ENCODE assay signal across 1 cellular context in the genomic region with DNA sequence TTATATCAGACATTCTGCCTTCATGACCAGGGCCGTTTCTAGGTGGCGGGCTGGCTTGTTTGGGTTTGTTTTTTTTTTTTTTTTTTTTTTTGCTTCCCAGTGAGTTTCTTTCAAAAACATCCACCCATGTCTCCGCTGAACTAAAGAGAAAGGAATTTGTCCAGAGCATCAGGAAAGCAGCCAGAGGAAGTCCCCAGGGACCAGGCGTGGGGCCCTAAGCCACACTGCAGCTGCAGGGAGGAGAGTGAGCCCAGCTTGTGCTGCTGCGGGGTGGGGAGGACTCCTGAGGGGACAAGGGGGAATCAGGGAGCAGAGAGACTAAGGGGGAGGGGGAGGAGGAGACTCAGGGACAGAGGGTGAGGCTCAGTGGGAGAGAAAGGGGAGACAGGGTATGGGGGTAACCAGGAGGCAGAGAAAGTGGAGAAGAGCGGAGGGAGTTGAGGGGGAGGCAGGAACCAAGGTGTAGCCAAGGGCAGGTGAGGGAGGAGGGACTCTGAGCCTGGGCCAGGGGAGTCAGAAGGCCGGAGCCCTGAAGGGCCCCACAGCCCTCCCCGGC.
TF ChIP-seq lines count a peak whose summit lies in the region.

No MANE protein-coding gene starts in this region.

TF ChIP-seq in HEK293, 187 proteins besides CTCF, POLR2A, EP300 and RAD21 (continued from another document):
- TF ChIP-seq, protein P1, sequence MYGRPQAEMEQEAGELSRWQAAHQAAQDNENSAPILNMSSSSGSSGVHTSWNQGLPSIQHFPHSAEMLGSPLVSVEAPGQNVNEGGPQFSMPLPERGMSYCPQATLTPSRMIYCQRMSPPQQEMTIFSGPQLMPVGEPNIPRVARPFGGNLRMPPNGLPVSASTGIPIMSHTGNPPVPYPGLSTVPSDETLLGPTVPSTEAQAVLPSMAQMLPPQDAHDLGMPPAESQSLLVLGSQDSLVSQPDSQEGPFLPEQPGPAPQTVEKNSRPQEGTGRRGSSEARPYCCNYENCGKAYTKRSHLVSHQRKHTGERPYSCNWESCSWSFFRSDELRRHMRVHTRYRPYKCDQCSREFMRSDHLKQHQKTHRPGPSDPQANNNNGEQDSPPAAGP (tag by site-specific recombination; IDR thresholded peaks at IDR 0.05): peak; percentile 95
- TF ChIP-seq ZNF514 (tag by site-specific recombination; IDR thresholded peaks at IDR 0.05): no peak
- no peak for TF ChIP-seq RBAK (tag by site-specific recombination; IDR thresholded peaks at IDR 0.05)
- TF ChIP-seq, protein P2, sequence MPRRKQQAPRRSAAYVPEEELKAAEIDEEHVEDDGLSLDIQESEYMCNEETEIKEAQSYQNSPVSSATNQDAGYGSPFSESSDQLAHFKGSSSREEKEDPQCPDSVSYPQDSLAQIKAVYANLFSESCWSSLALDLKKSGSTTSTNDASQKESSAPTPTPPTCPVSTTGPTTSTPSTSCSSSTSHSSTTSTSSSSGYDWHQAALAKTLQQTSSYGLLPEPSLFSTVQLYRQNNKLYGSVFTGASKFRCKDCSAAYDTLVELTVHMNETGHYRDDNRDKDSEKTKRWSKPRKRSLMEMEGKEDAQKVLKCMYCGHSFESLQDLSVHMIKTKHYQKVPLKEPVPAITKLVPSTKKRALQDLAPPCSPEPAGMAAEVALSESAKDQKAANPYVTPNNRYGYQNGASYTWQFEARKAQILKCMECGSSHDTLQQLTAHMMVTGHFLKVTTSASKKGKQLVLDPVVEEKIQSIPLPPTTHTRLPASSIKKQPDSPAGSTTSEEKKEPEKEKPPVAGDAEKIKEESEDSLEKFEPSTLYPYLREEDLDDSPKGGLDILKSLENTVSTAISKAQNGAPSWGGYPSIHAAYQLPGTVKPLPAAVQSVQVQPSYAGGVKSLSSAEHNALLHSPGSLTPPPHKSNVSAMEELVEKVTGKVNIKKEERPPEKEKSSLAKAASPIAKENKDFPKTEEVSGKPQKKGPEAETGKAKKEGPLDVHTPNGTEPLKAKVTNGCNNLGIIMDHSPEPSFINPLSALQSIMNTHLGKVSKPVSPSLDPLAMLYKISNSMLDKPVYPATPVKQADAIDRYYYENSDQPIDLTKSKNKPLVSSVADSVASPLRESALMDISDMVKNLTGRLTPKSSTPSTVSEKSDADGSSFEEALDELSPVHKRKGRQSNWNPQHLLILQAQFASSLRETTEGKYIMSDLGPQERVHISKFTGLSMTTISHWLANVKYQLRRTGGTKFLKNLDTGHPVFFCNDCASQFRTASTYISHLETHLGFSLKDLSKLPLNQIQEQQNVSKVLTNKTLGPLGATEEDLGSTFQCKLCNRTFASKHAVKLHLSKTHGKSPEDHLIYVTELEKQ (tag by site-specific recombination; IDR thresholded peaks at IDR 0.05; ENCODE audit: borderline replicate concordance): no peak
- TF ChIP-seq ZNF274 (IDR thresholded peaks at IDR 0.05; ENCODE audit: low read length): no peak
- TF ChIP-seq ZNF274 (tag by site-specific recombination; IDR thresholded peaks at IDR 0.05; ENCODE audit: borderline replicate concordance): no peak
- no peak for TF ChIP-seq ZNF48 (tag by site-specific recombination; IDR thresholded peaks at IDR 0.05)
- TF ChIP-seq ZNF155 (tag by site-specific recombination; IDR thresholded peaks at IDR 0.05): no peak
- TF ChIP-seq ZNF768 (tag by site-specific recombination; IDR thresholded peaks at IDR 0.05): no peak
- TF ChIP-seq KLF7 (tag by site-specific recombination; IDR thresholded peaks at IDR 0.05; ENCODE audit: borderline replicate concordance): peak; percentile 53; the same call in 1 of the 2 replicates
- TF ChIP-seq KLF1 (tag by site-specific recombination; IDR thresholded peaks at IDR 0.05): peak; percentile 61; the same call in 1 of the 2 replicates
- no peak for TF ChIP-seq SCRT1 (tag by site-specific recombination; IDR thresholded peaks at IDR 0.05; ENCODE audit: borderline replicate concordance)
- TF ChIP-seq GLIS1 (tag by site-specific recombination; IDR thresholded peaks at IDR 0.05): peak; percentile 97
- no peak for TF ChIP-seq BCL11B (tag by site-specific recombination; IDR thresholded peaks at IDR 0.05; ENCODE audit: low read depth)
- no peak for TF ChIP-seq ZNF302 (tag by site-specific recombination; IDR thresholded peaks at IDR 0.05; ENCODE audit: low read depth)
- no peak for TF ChIP-seq ZNF350 (tag by site-specific recombination; IDR thresholded peaks at IDR 0.05)
- no peak; the same call in 1 of the 2 replicates for TF ChIP-seq ZNF843 (tag by site-specific recombination; IDR thresholded peaks at IDR 0.05)
- no peak for TF ChIP-seq ZNF2 (tag by site-specific recombination; IDR thresholded peaks at IDR 0.05)
- TF ChIP-seq ZNF426 (tag by site-specific recombination; IDR thresholded peaks at IDR 0.05): no peak
- no peak for TF ChIP-seq ZNF707 (tag by site-specific recombination; IDR thresholded peaks at IDR 0.05)
- TF ChIP-seq ZNF776 (tag by site-specific recombination; IDR thresholded peaks at IDR 0.05; ENCODE audit: borderline replicate concordance): no peak
- TF ChIP-seq ZSCAN30 (tag by site-specific recombination; IDR thresholded peaks at IDR 0.05): no peak
- TF ChIP-seq ZNF555 (tag by site-specific recombination; conservative IDR thresholded peaks at IDR 0.05): no peak
- TF ChIP-seq, protein P3, sequence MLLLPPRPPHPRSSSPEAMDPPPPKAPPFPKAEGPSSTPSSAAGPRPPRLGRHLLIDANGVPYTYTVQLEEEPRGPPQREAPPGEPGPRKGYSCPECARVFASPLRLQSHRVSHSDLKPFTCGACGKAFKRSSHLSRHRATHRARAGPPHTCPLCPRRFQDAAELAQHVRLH (tag by site-specific recombination; IDR thresholded peaks at IDR 0.05): no peak
- no peak for TF ChIP-seq TRIM28 (IDR thresholded peaks at IDR 0.05; ENCODE audit: borderline replicate concordance, low read length)
- no peak for TF ChIP-seq ZNF223 (tag by site-specific recombination; IDR thresholded peaks at IDR 0.05)
- TF ChIP-seq, protein P4, sequence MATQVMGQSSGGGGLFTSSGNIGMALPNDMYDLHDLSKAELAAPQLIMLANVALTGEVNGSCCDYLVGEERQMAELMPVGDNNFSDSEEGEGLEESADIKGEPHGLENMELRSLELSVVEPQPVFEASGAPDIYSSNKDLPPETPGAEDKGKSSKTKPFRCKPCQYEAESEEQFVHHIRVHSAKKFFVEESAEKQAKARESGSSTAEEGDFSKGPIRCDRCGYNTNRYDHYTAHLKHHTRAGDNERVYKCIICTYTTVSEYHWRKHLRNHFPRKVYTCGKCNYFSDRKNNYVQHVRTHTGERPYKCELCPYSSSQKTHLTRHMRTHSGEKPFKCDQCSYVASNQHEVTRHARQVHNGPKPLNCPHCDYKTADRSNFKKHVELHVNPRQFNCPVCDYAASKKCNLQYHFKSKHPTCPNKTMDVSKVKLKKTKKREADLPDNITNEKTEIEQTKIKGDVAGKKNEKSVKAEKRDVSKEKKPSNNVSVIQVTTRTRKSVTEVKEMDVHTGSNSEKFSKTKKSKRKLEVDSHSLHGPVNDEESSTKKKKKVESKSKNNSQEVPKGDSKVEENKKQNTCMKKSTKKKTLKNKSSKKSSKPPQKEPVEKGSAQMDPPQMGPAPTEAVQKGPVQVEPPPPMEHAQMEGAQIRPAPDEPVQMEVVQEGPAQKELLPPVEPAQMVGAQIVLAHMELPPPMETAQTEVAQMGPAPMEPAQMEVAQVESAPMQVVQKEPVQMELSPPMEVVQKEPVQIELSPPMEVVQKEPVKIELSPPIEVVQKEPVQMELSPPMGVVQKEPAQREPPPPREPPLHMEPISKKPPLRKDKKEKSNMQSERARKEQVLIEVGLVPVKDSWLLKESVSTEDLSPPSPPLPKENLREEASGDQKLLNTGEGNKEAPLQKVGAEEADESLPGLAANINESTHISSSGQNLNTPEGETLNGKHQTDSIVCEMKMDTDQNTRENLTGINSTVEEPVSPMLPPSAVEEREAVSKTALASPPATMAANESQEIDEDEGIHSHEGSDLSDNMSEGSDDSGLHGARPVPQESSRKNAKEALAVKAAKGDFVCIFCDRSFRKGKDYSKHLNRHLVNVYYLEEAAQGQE (tag by site-specific recombination; IDR thresholded peaks at IDR 0.05): no peak
- peak; percentile 52; the same call in 1 of the 2 replicates for TF ChIP-seq ZNF629 (tag by site-specific recombination; IDR thresholded peaks at IDR 0.05)
- no peak for TF ChIP-seq ZSCAN16 (tag by site-specific recombination; IDR thresholded peaks at IDR 0.05)
- no peak for TF ChIP-seq ZNF184 (tag by site-specific recombination; IDR thresholded peaks at IDR 0.05)
- no peak for TF ChIP-seq ZNF121 (tag by site-specific recombination; IDR thresholded peaks at IDR 0.05)
- peak; percentile 72; the same call in 1 of the 2 replicates for TF ChIP-seq ZEB2 (tag by site-specific recombination; IDR thresholded peaks at IDR 0.05)
- no peak for TF ChIP-seq ZFP41 (tag by site-specific recombination; IDR thresholded peaks at IDR 0.05; ENCODE audit: borderline replicate concordance)
- TF ChIP-seq ZNF112 (tag by site-specific recombination; IDR thresholded peaks at IDR 0.05): no peak
- no peak; the same call in 1 of the 2 replicates for TF ChIP-seq ZNF335 (tag by site-specific recombination; conservative IDR thresholded peaks at IDR 0.05)
- no peak for TF ChIP-seq ZNF658 (tag by site-specific recombination; IDR thresholded peaks at IDR 0.05)
- TF ChIP-seq REPIN1 (tag by site-specific recombination; IDR thresholded peaks at IDR 0.05; ENCODE audit: low read depth): no peak
- TF ChIP-seq, protein P5, sequence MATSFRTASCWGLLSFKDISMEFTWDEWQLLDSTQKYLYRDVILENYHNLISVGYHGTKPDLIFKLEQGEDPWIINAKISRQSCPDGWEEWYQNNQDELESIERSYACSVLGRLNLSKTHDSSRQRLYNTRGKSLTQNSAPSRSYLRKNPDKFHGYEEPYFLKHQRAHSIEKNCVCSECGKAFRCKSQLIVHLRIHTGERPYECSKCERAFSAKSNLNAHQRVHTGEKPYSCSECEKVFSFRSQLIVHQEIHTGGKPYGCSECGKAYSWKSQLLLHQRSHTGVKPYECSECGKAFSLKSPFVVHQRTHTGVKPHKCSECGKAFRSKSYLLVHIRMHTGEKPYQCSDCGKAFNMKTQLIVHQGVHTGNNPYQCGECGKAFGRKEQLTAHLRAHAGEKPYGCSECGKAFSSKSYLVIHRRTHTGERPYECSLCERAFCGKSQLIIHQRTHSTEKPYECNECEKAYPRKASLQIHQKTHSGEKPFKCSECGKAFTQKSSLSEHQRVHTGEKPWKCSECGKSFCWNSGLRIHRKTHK (tag by site-specific recombination; IDR thresholded peaks at IDR 0.05): no peak
- TF ChIP-seq, protein P6, sequence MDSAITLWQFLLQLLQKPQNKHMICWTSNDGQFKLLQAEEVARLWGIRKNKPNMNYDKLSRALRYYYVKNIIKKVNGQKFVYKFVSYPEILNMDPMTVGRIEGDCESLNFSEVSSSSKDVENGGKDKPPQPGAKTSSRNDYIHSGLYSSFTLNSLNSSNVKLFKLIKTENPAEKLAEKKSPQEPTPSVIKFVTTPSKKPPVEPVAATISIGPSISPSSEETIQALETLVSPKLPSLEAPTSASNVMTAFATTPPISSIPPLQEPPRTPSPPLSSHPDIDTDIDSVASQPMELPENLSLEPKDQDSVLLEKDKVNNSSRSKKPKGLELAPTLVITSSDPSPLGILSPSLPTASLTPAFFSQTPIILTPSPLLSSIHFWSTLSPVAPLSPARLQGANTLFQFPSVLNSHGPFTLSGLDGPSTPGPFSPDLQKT (IDR thresholded peaks at IDR 0.05; ENCODE audit: borderline replicate concordance, low read depth, low read length): no peak
- TF ChIP-seq, protein P7, sequence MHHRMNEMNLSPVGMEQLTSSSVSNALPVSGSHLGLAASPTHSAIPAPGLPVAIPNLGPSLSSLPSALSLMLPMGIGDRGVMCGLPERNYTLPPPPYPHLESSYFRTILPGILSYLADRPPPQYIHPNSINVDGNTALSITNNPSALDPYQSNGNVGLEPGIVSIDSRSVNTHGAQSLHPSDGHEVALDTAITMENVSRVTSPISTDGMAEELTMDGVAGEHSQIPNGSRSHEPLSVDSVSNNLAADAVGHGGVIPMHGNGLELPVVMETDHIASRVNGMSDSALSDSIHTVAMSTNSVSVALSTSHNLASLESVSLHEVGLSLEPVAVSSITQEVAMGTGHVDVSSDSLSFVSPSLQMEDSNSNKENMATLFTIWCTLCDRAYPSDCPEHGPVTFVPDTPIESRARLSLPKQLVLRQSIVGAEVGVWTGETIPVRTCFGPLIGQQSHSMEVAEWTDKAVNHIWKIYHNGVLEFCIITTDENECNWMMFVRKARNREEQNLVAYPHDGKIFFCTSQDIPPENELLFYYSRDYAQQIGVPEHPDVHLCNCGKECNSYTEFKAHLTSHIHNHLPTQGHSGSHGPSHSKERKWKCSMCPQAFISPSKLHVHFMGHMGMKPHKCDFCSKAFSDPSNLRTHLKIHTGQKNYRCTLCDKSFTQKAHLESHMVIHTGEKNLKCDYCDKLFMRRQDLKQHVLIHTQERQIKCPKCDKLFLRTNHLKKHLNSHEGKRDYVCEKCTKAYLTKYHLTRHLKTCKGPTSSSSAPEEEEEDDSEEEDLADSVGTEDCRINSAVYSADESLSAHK (tag by site-specific recombination; IDR thresholded peaks at IDR 0.05): no peak
- no peak for TF ChIP-seq ZNF292 (tag by site-specific recombination; IDR thresholded peaks at IDR 0.05; ENCODE audit: borderline replicate concordance, low read depth)
- TF ChIP-seq, protein P8, sequence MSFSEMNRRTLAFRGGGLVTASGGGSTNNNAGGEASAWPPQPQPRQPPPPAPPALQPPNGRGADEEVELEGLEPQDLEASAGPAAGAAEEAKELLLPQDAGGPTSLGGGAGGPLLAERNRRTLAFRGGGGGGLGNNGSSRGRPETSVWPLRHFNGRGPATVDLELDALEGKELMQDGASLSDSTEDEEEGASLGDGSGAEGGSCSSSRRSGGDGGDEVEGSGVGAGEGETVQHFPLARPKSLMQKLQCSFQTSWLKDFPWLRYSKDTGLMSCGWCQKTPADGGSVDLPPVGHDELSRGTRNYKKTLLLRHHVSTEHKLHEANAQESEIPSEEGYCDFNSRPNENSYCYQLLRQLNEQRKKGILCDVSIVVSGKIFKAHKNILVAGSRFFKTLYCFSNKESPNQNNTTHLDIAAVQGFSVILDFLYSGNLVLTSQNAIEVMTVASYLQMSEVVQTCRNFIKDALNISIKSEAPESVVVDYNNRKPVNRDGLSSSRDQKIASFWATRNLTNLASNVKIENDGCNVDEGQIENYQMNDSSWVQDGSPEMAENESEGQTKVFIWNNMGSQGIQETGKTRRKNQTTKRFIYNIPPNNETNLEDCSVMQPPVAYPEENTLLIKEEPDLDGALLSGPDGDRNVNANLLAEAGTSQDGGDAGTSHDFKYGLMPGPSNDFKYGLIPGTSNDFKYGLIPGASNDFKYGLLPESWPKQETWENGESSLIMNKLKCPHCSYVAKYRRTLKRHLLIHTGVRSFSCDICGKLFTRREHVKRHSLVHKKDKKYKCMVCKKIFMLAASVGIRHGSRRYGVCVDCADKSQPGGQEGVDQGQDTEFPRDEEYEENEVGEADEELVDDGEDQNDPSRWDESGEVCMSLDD (tag by site-specific recombination; IDR thresholded peaks at IDR 0.05): peak; percentile 85
- TF ChIP-seq EGR2 (tag by site-specific recombination; IDR thresholded peaks at IDR 0.05; ENCODE audit: low read depth): no peak; the same call in 1 of the 2 replicates
- TF ChIP-seq SP2 (tag by site-specific recombination; IDR thresholded peaks at IDR 0.05): no peak
- no peak for TF ChIP-seq HOXC10 (CRISPR knock-in tag; IDR thresholded peaks at IDR 0.05)
- TF ChIP-seq SETDB1 (IDR thresholded peaks at IDR 0.05; ENCODE audit: insufficient read length, low read length): no peak
- no peak for TF ChIP-seq ZNF501 (tag by site-specific recombination; IDR thresholded peaks at IDR 0.05)
